In genomic region chr13:113471844-113472243, GRCh38 we compare ENCODE assay signal across 17 cellular contexts. TPM values are rescaled to one million over a fixed set of nuclear protein-coding genes. Genes with fewer than 3 reads are reported as not detected.
DNase-seq lines count a peak whose midpoint lies in the region; ATAC-seq and TF ChIP-seq lines count a peak whose summit lies in the region.
"Had no signal": no experiment of that assay in that cellular context is flagged by ENCODE, and none has a peak within 500 bp of the region (broad histone marks: within the 10 kb centered on the region; RNA-seq: fewer than 3 reads in every experiment).

No MANE protein-coding gene starts in this region.

- H3K4me3 ChIP-seq in left ventricle myocardium inferior (peak overlapping the region; percentile 47), right cardiac atrium (ENCODE audit: low read length) (no peak overlapping the region), stomach (no peak overlapping the region)
- H3K4me3 ChIP-seq: HAP-1 had no signal

- WGBS in right cardiac atrium: 74% methylated on average over 11 of the region's 11 CpGs
- WGBS in stomach, 5 donors: 81 to 86% (median 83%) methylated on average over 11 of the region's 11 CpGs

- H3K36me3 ChIP-seq in left ventricle myocardium inferior (peaks cover 70% of the 10 kb centered on the region), stomach (peaks cover 13 to 92% (median 81%) of the 10 kb centered on the region in 4 donors)

- DNase-seq in left ventricle myocardium inferior (no peak), cardiac septum (ENCODE audit: low spot score) (no peak), right cardiac atrium (peak in 1 of 3 donors; percentile 26), posterior vena cava (ENCODE audit: low spot score) (peak; percentile 53), NCI-H1930 (lab: John Stamatoyannopoulos, UW) (no peak), SIG-M5 treated with dmso at 0.1 percent for 504 hours (lab: John Stamatoyannopoulos, UW; ENCODE audit: unreplicated experiment) (no peak), stomach (no peak)
- DNase-seq: Caco-2; CD4-positive, CD25-positive, alpha-beta regulatory T cell; GDM1; IMR-90; NCI-H187 treated with DMSO at 0.1 percent for 48 hours; NCI-H345; NCI-H524 treated with DMSO at 0.1 percent for 48 hours had no signal

- TF ChIP-seq CTCF in left ventricle myocardium inferior (IDR thresholded peaks at IDR 0.05; ENCODE audit: borderline replicate concordance) (no peak), stomach (IDR thresholded peaks at IDR 0.05) (no peak)

- H3K9me3 ChIP-seq in left ventricle myocardium inferior (replicated peaks): no peaks in the 10 kb centered on the region
- H3K9me3 ChIP-seq in right cardiac atrium (ENCODE audit: control insufficient read depth, low read length): no peaks in the 10 kb centered on the region
- no peaks in the 10 kb centered on the region for H3K9me3 ChIP-seq in stomach
- H3K9me3 ChIP-seq: Caco-2, HAP-1 had no signal

- no peak for TF ChIP-seq EP300 in stomach (IDR thresholded peaks at IDR 0.05)

- intact Hi-C loops in left ventricle myocardium inferior (cut with micrococcal nuclease): no loop called here
- intact Hi-C loops in cardiac septum (cut with DNase I): loop anchor here (5.0 kb wide), 1 partner anchor 85 kb away; no protein-coding TSS in a partner anchor
- intact Hi-C loops in right cardiac atrium (cut with DNase I): no loop called here
- intact Hi-C loops in posterior vena cava (cut with DNase I): no loop called here
- intact Hi-C loops in stomach (cut with DNase I; ENCODE audit: low total_unique reads): no loop called here

- H3K27me3 ChIP-seq in left ventricle myocardium inferior (ENCODE audit: low read depth) (no peaks in the 10 kb centered on the region), right cardiac atrium (ENCODE audit: control insufficient read depth, insufficient read depth) (no peaks in the 10 kb centered on the region), stomach (no peaks in the 10 kb centered on the region)

- peak in 1 of 2 donors; percentile 29 for ATAC-seq in right cardiac atrium
- ATAC-seq in HG03432 (IDR thresholded peaks at IDR 0.05; ENCODE audit: unreplicated experiment): no peak

- no peak for TF ChIP-seq POLR2A in stomach (IDR thresholded peaks at IDR 0.05)

- H3K27ac ChIP-seq in left ventricle myocardium inferior (replicated peaks): peak overlapping the region; percentile 89
- H3K27ac ChIP-seq in right cardiac atrium (ENCODE audit: low read length): peak overlapping the region; percentile 74
- H3K27ac ChIP-seq in stomach: no peak overlapping the region

- H3K4me1 ChIP-seq in left ventricle myocardium inferior: peaks cover 55% of the 10 kb centered on the region
- H3K4me1 ChIP-seq in right cardiac atrium (ENCODE audit: control insufficient read depth, insufficient read depth, low read length): no peaks in the 10 kb centered on the region
- no peaks in the 10 kb centered on the region for H3K4me1 ChIP-seq in stomach
- H3K4me1 ChIP-seq: Caco-2 had no signal

RNA-seq across cellular contexts. Expression of gene ADPRHL1, which starts 18.6 kb away (rescaled TPM):
- total RNA-seq in left ventricle myocardium inferior (484 TPM), cardiac septum (480 TPM), right cardiac atrium (100 to 1,000 TPM; 320 to 446 (median 375) TPM), posterior vena cava (1 to 10 TPM; 1.2 to 1.6 TPM), stomach (1 to 10 TPM; 1.7 to 6.7 (median 2.4) TPM)
- polyA plus RNA-seq in right cardiac atrium (280 TPM), stomach (1 to 10 TPM; 2.2 to 5.5 (median 4.1) TPM)
- total RNA-seq: RPMI7951 had no signal

RNA-seq across cellular contexts. Expression of gene DCUN1D2, which starts 18.7 kb away (rescaled TPM):
- 196 TPM for total RNA-seq in left ventricle myocardium inferior
- total RNA-seq in cardiac septum: 134 TPM
- total RNA-seq in right cardiac atrium: 100 to 1,000 TPM; 124 to 160 (median 142) TPM
- polyA plus RNA-seq in right cardiac atrium: 91.6 TPM
- 10 to 100 TPM; 12.7 to 16.9 TPM for total RNA-seq in posterior vena cava
- 10 to 100 TPM; 13.9 to 43.0 (median 31.5) TPM for total RNA-seq in stomach
- 1 to 10 TPM; 7.3 to 8.1 (median 7.5) TPM for polyA plus RNA-seq in stomach

Comparison
In these comparisons a context has a peak if more than half of its experiments do, and no peak if none do; other contexts are left out.
1. H3K27ac ChIP-seq: peak in left ventricle myocardium inferior (single experiment) and right cardiac atrium (single experiment); none in stomach (0 of 5).
2. RNA of gene ADPRHL1, which starts 18.6 kb away (total RNA-seq): 484 TPM in left ventricle myocardium inferior (single experiment), 480 TPM in cardiac septum (single experiment) and 320 to 446 TPM in right cardiac atrium; 1.7 to 6.7 TPM in stomach and 1.2 to 1.6 TPM in posterior vena cava; every median in the first group is over 10 times any median in the second.